29 cellular contexts compared by ENCODE assay signal in genomic region chr12:10169094-10169493, GRCh38. TPM values are rescaled to one million over a fixed set of nuclear protein-coding genes. Genes with fewer than 3 reads are reported as not detected.
DNase-seq lines count a peak whose midpoint lies in the region; ATAC-seq and TF ChIP-seq lines count a peak whose summit lies in the region.
"Had no signal": no experiment of that assay in that cellular context is flagged by ENCODE, and none has a peak within 500 bp of the region (broad histone marks: within the 10 kb centered on the region; RNA-seq: fewer than 3 reads in every experiment).

No MANE protein-coding gene starts in this region.

- no TSS peak for BruUV-seq in Panc1 (replicated peaks; lab: Mats Ljungman, UMichigan)

- no peaks in the 10 kb centered on the region for H3K9me3 ChIP-seq in Panc1 (ENCODE audit: control insufficient read depth, insufficient read depth, low read depth, low read length)
- H3K9me3 ChIP-seq in right atrium auricular region = no peaks in the 10 kb centered on the region
- H3K9me3 ChIP-seq: breast epithelium, HAP-1, tibial nerve had no signal

- in situ Hi-C loops in Panc1 (cut with HindIII; ENCODE audit: low pct_unique_long_range_greater_than_20kb, low sequenced_read_pairs) (no loop called here), G401 (cut with HindIII; ENCODE audit: low sequenced_read_pairs) (no loop called here)

- peak; percentile 83 for ATAC-seq in Panc1
- ATAC-seq in HG02642 (IDR thresholded peaks at IDR 0.05; ENCODE audit: poor library complexity, unreplicated experiment) = no peak
- ATAC-seq: esophagus mucosa had no signal

- CTCF ChIA-PET in Panc1 (lab: Charles Lee) (no interaction called here), HEK293T (lab: Yijun Ruan, JAX) (interaction anchor here (1.4 kb wide), 1 partner anchor 16 kb away, joined by 4 read pairs; no protein-coding TSS in a partner anchor)

- H3K4me1 ChIP-seq in Panc1 (ENCODE audit: control insufficient read depth, insufficient read depth, low read length) (peaks cover 10% of the 10 kb centered on the region), right atrium auricular region (no peaks in the 10 kb centered on the region)
- H3K4me1 ChIP-seq: breast epithelium, HAP-1 had no signal

- intact Hi-C loops in Panc1 (cut with micrococcal nuclease; ENCODE audit: unreplicated experiment) (no loop called here), dorsolateral prefrontal cortex (cut with DNase I) (no loop called here)

- H3K36me3 ChIP-seq in Panc1 (ENCODE audit: control insufficient read depth, insufficient read depth, low read length) (no peaks in the 10 kb centered on the region), right atrium auricular region (no peaks in the 10 kb centered on the region)
- H3K36me3 ChIP-seq: breast epithelium, HAP-1, tibial nerve had no signal

- TF ChIP-seq CTCF in Panc1 (IDR thresholded peaks at IDR 0.05) (no peak), dorsolateral prefrontal cortex (IDR thresholded peaks at IDR 0.05 in 54 of 56, conservative IDR thresholded peaks at IDR 0.05 in 2 of 56; ENCODE audit: low read depth in 1 of 56, partially characterized antibody in 56 of 56) (no peak), right atrium auricular region (IDR thresholded peaks at IDR 0.05) (no peak)

- POLR2A ChIA-PET in Panc1 (lab: Charles Lee) (interaction anchor here (0.8 kb wide), 1 partner anchor 43 kb away, joined by 4 read pairs; no protein-coding TSS in a partner anchor), HEK293T (lab: Yijun Ruan, JAX) (no interaction called here)

- H3K4me3 ChIP-seq in Panc1 (ENCODE audit: low read depth in 2 of 2, low read length in 2 of 2) (no peak overlapping the region), dorsolateral prefrontal cortex (peak overlapping the region in 21 of 59 donors; percentile 1 to 54 (median 20)), right atrium auricular region (no peak overlapping the region)
- H3K4me3 ChIP-seq: breast epithelium, HAP-1, tibial nerve had no signal

- DNase-seq in ELR (ENCODE audit: low read depth) (peak; percentile 37), Panc1 (ENCODE audit: low read depth, low spot score) (no peak), dorsolateral prefrontal cortex (no peak), renal cortical epithelial cell (ENCODE audit: low read depth) (peak; percentile 29), HEK293T (ENCODE audit: extremely low spot score) (no peak), G401 (ENCODE audit: low spot score) (no peak), right atrium auricular region (ENCODE audit: low spot score) (no peak)
- DNase-seq: activated CD4-positive, alpha-beta T cell treated with anti-CD3 and anti-CD28 coated beads, Interleukin-2, amount 50 U/mL, for 48 hours; activated CD8-positive, alpha-beta memory T cell treated with anti-CD3 and anti-CD28 coated beads, Interleukin-2, amount 50 U/mL, for 4 hours; activated naive CD8-positive, alpha-beta T cell treated with anti-CD3 and anti-CD28 coated beads, Interleukin-2, amount 10 ng/mL, durations not matched to agents 7 days and 5 days; CD4-positive, alpha-beta T cell; NCI-H1417; NCI-H2081 treated with DMSO at 0.1 percent for 48 hours; NCI-H82; SHP77; stimulated activated CD8-positive, alpha-beta memory T cell treated with anti-CD3 and anti-CD28 coated beads, Interleukin-4, amount 100 ng/mL, for 48 hours; SW 1271; T1000 had no signal

- H3K27ac ChIP-seq in Panc1 (ENCODE audit: low read length) (peak overlapping the region; percentile 75), dorsolateral prefrontal cortex (peak overlapping the region in 30 of 59 donors; percentile 2 to 80 (median 36)), right atrium auricular region (no peak overlapping the region)
- H3K27ac ChIP-seq: breast epithelium, tibial nerve had no signal

- no peaks in the 10 kb centered on the region for H3K27me3 ChIP-seq in Panc1 (ENCODE audit: control insufficient read depth, insufficient read depth, low read length)
- no peaks in the 10 kb centered on the region for H3K27me3 ChIP-seq in dorsolateral prefrontal cortex
- H3K27me3 ChIP-seq in right atrium auricular region = no peaks in the 10 kb centered on the region
- H3K27me3 ChIP-seq: breast epithelium, tibial nerve had no signal

TF ChIP-seq in HEK293T, 16 proteins besides CTCF, POLR2A, EP300 and RAD21:
- no peak for TF ChIP-seq CTBP1 (IDR thresholded peaks at IDR 0.05; ENCODE audit: borderline replicate concordance)
- no peak for TF ChIP-seq NFRKB (IDR thresholded peaks at IDR 0.05)
- no peak for TF ChIP-seq FOXK2 (IDR thresholded peaks at IDR 0.05)
- TF ChIP-seq TARDBP (IDR thresholded peaks at IDR 0.05) = no peak
- TF ChIP-seq FOXM1 (IDR thresholded peaks at IDR 0.05; ENCODE audit: borderline replicate concordance) = no peak
- TF ChIP-seq ELF4 (IDR thresholded peaks at IDR 0.05) = no peak
- TF ChIP-seq ARNT (IDR thresholded peaks at IDR 0.05) = no peak
- no peak for TF ChIP-seq LEF1 (IDR thresholded peaks at IDR 0.05; ENCODE audit: borderline replicate concordance)
- TF ChIP-seq HDGF (IDR thresholded peaks at IDR 0.05; ENCODE audit: borderline replicate concordance) = no peak
- TF ChIP-seq SP1 (IDR thresholded peaks at IDR 0.05) = no peak
- no peak for TF ChIP-seq L3MBTL2 (conservative IDR thresholded peaks at IDR 0.05)
- no peak for TF ChIP-seq BHLHE40 (IDR thresholded peaks at IDR 0.05; ENCODE audit: borderline replicate concordance)
- TF ChIP-seq ZNF384 (IDR thresholded peaks at IDR 0.05) = no peak
- TF ChIP-seq SUZ12 (IDR thresholded peaks at IDR 0.05) = no peak
- TF ChIP-seq FOXA1 (IDR thresholded peaks at IDR 0.05) = no peak
- TF ChIP-seq, protein P1, sequence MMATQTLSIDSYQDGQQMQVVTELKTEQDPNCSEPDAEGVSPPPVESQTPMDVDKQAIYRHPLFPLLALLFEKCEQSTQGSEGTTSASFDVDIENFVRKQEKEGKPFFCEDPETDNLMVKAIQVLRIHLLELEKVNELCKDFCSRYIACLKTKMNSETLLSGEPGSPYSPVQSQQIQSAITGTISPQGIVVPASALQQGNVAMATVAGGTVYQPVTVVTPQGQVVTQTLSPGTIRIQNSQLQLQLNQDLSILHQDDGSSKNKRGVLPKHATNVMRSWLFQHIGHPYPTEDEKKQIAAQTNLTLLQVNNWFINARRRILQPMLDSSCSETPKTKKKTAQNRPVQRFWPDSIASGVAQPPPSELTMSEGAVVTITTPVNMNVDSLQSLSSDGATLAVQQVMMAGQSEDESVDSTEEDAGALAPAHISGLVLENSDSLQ (IDR thresholded peaks at IDR 0.05) = no peak

RNA-seq across cellular contexts. Expression of gene OLR1, which starts 2.8 kb away (rescaled TPM):
- total RNA-seq in Panc1 (2021; ENCODE audit: unreplicated experiment) (0.74 TPM), dorsolateral prefrontal cortex (10 to 100 TPM in 57 of 120 experiments, 1 to 10 TPM in 63; 2.3 to 34.4 (median 9.7) TPM), renal cortical epithelial cell (0.87 and 0.89 TPM in 2 replicates), right atrium auricular region (1 to 10 TPM; 1.6 to 2.5 TPM)
- polyA plus RNA-seq in Panc1 (2012; ENCODE audit: insufficient read length) = 0.42 TPM
- total RNA-seq in G401 (2014; rRNA removed; shearing (Covaris generic)) = 0.37 and 4.3 TPM in 2 replicates
- total RNA-seq: activated naive CD8-positive, alpha-beta T cell treated with anti-CD3 and anti-CD28 coated beads, Interleukin-2, amount 10 ng/mL, durations not matched to agents 7 days and 5 days; activated T-helper 2 cell treated with anti-CD3 and anti-CD28 coated beads, Interferon-gamma antibody, Interleukin-2, Interleukin-4, amounts not matched to agents 10 μg/mL and 5 μg/mL and 100 μg/mL, durations not matched to agents 14 hours and 24 hours and 36 hours; CD4-positive, alpha-beta T cell; lower leg skin; OCI-LY7 had no signal
- polyA plus RNA-seq: IgD-negative memory B cell, neural cell had no signal

RNA-seq across cellular contexts. Expression of gene TMEM52B, which starts 9.7 kb away (rescaled TPM):
- total RNA-seq in Panc1 (2021; ENCODE audit: unreplicated experiment) (not detected), dorsolateral prefrontal cortex (1 to 10 TPM in 46 of 120 experiments, under 1 TPM in 65, not detected in 9; 0.18 to 3.5 (median 0.87) TPM), renal cortical epithelial cell (2.3 and 6.9 TPM in 2 replicates), right atrium auricular region (under 1 TPM in 1 of 2 donors, not detected in 1; 0.51 TPM)
- polyA plus RNA-seq in Panc1 (2012; ENCODE audit: insufficient read length) = not detected
- 0.68 TPM in 1 of 2 replicates, not detected in the other for total RNA-seq in G401 (2014; rRNA removed; shearing (Covaris generic))
- total RNA-seq: activated naive CD8-positive, alpha-beta T cell treated with anti-CD3 and anti-CD28 coated beads, Interleukin-2, amount 10 ng/mL, durations not matched to agents 7 days and 5 days; activated T-helper 2 cell treated with anti-CD3 and anti-CD28 coated beads, Interferon-gamma antibody, Interleukin-2, Interleukin-4, amounts not matched to agents 10 μg/mL and 5 μg/mL and 100 μg/mL, durations not matched to agents 14 hours and 24 hours and 36 hours; CD4-positive, alpha-beta T cell; esophagus mucosa; lower leg skin had no signal
- polyA plus RNA-seq: IgD-negative memory B cell, keratinocyte, neural cell had no signal

RNA-seq across cellular contexts. Expression of gene CLEC7A, which starts 39.1 kb away (rescaled TPM):
- not detected for total RNA-seq in Panc1 (2021; ENCODE audit: unreplicated experiment)
- polyA plus RNA-seq in Panc1 (2012; ENCODE audit: insufficient read length) = 0.08 TPM
- 10 to 100 TPM in 12 of 120 experiments, 1 to 10 TPM in 108; 1.4 to 20.3 (median 5.5) TPM for total RNA-seq in dorsolateral prefrontal cortex
- 0.05 TPM in 1 of 2 replicates, not detected in the other for total RNA-seq in renal cortical epithelial cell
- not detected in 2 replicates for total RNA-seq in G401 (2014; rRNA removed; shearing (Covaris generic))
- total RNA-seq in right atrium auricular region = 1 to 10 TPM; 4.2 to 7.9 TPM
- total RNA-seq: activated T-helper 2 cell treated with anti-CD3 and anti-CD28 coated beads, Interferon-gamma antibody, Interleukin-2, Interleukin-4, amounts not matched to agents 10 μg/mL and 5 μg/mL and 100 μg/mL, durations not matched to agents 14 hours and 24 hours and 36 hours; OCI-LY7 had no signal
- polyA plus RNA-seq: neural cell had no signal

RNA-seq across cellular contexts. Expression of gene GABARAPL1, which starts 43.6 kb away (rescaled TPM):
- total RNA-seq in Panc1 (2021; ENCODE audit: unreplicated experiment) = 24.1 TPM
- 30.0 TPM for polyA plus RNA-seq in Panc1 (2012; ENCODE audit: insufficient read length)
- total RNA-seq in dorsolateral prefrontal cortex = 100 to 1,000 TPM; 163 to 583 (median 420) TPM
- total RNA-seq in renal cortical epithelial cell = 75.2 and 256 TPM in 2 replicates
- 37.6 and 88.9 TPM in 2 replicates for total RNA-seq in G401 (2014; rRNA removed; shearing (Covaris generic))
- 100 to 1,000 TPM; 180 to 335 TPM for total RNA-seq in right atrium auricular region

Comparison
In these comparisons a context has a peak if more than half of its experiments do, and no peak if none do; other contexts are left out.
1. DNase-seq: peak in ELR (single experiment) and renal cortical epithelial cell (single experiment); none in Panc1 (single experiment), dorsolateral prefrontal cortex (0 of 10), HEK293T (single experiment), G401 (single experiment) and right atrium auricular region (single experiment).
2. H3K27ac ChIP-seq: peak in Panc1 (single experiment) and dorsolateral prefrontal cortex (30 of 59); none in right atrium auricular region (0 of 2).